In genomic region chr11:93741882-93742226, GRCh38 we compare ENCODE assay signal across 8 cellular contexts. TPM values are rescaled to one million over a fixed set of nuclear protein-coding genes. Genes with fewer than 3 reads are reported as not detected.
A peak's percentile ranks its signal among the peaks of the same experiment; 100 is the strongest.
DNase-seq lines count a peak whose midpoint lies in the region; ATAC-seq and TF ChIP-seq lines count a peak whose summit lies in the region.

No MANE protein-coding gene starts in this region.

- no peak for TF ChIP-seq POLR2A in testis (IDR thresholded peaks at IDR 0.05)

- H3K4me1 ChIP-seq in left lung (peaks cover 7 to 54% of the 10 kb centered on the region in 2 donors), testis (peaks cover 25% of the 10 kb centered on the region)

- H3K27ac ChIP-seq in left lung: peak overlapping the region; percentile 93 to 94
- peak overlapping the region; percentile 79 to 96 for H3K27ac ChIP-seq in testis

- peaks cover 38% of the 10 kb centered on the region for H3K4me1 Mint-ChIP-seq in activated CD4-positive, alpha-beta T cell treated with anti-CD3 and anti-CD28 coated beads, Interleukin-2, amount 10 ng/mL, durations not matched to agents 24 days and 14 days

- TF ChIP-seq CTCF in left lung (IDR thresholded peaks at IDR 0.05) (no peak), testis (IDR thresholded peaks at IDR 0.05) (no peak)

- H3K27me3 Mint-ChIP-seq in activated CD4-positive, alpha-beta T cell treated with anti-CD3 and anti-CD28 coated beads, Interleukin-2, amount 10 ng/mL, durations not matched to agents 24 days and 14 days: no peaks in the 10 kb centered on the region

- ATAC-seq in HG02759 (IDR thresholded peaks at IDR 0.05; ENCODE audit: unreplicated experiment): peak; percentile 12
- ATAC-seq in left lung: peak; percentile 65

- no peak for DNase-seq in activated CD4-positive, alpha-beta T cell treated with anti-CD3 and anti-CD28 coated beads, Interleukin-2, amount 10 ng/mL, durations not matched to agents 24 days and 14 days
- DNase-seq in activated CD4-positive, alpha-beta T cell treated with anti-CD3 and anti-CD28 coated beads for 1 hour: no peak
- DNase-seq in NCI-H69 (lab: John Stamatoyannopoulos, UW) (peak; percentile 76), cerebellar cortex (ENCODE audit: low spot score) (peak; percentile 68), left lung (peak in 1 of 2 donors; percentile 43), testis (no peak), ecto neural progenitor cell (ENCODE audit: low spot score) (no peak)

- peaks cover 47% of the 10 kb centered on the region for H3K36me3 Mint-ChIP-seq in activated CD4-positive, alpha-beta T cell treated with anti-CD3 and anti-CD28 coated beads, Interleukin-2, amount 10 ng/mL, durations not matched to agents 24 days and 14 days (ENCODE audit: low read depth)

- WGBS in testis, 2 donors: 1% methylated on average over 8 of the region's 8 CpGs

- no peaks in the 10 kb centered on the region for H3K9me3 Mint-ChIP-seq in activated CD4-positive, alpha-beta T cell treated with anti-CD3 and anti-CD28 coated beads, Interleukin-2, amount 10 ng/mL, durations not matched to agents 24 days and 14 days

- H3K4me3 Mint-ChIP-seq in activated CD4-positive, alpha-beta T cell treated with anti-CD3 and anti-CD28 coated beads, Interleukin-2, amount 10 ng/mL, durations not matched to agents 24 days and 14 days: peak overlapping the region; percentile 100

- H3K27me3 ChIP-seq in left lung (no peaks in the 10 kb centered on the region), testis (no peaks in the 10 kb centered on the region)

- intact Hi-C loops in activated CD4-positive, alpha-beta T cell treated with anti-CD3 and anti-CD28 coated beads, Interleukin-2, amount 10 ng/mL, durations not matched to agents 24 days and 14 days (cut with micrococcal nuclease): loop anchor here (1.0 to 5.0 kb wide), 6 partner anchors 42 to 751 kb away; partner anchors contain the start of genes ANKRD49, CEP295, MED17 and MRE11
- intact Hi-C loops in left lung (cut with DNase I) (no loop called here), testis (cut with DNase I; ENCODE audit: low total_unique reads) (no loop called here)

- peak overlapping the region; percentile 59 to 71 for H3K4me3 ChIP-seq in left lung
- peak overlapping the region; percentile 77 to 92 for H3K4me3 ChIP-seq in testis

- H3K9me3 ChIP-seq in left lung (no peaks in the 10 kb centered on the region), testis (no peaks in the 10 kb centered on the region)

- H3K27ac Mint-ChIP-seq in activated CD4-positive, alpha-beta T cell treated with anti-CD3 and anti-CD28 coated beads, Interleukin-2, amount 10 ng/mL, durations not matched to agents 24 days and 14 days: peak overlapping the region; percentile 99

- peaks cover 0 to 35% of the 10 kb centered on the region in 2 donors for H3K36me3 ChIP-seq in left lung
- H3K36me3 ChIP-seq in testis (ENCODE audit: low read depth, missing control alignments): no peaks in the 10 kb centered on the region

RNA-seq across cellular contexts. Expression of gene C11orf54, which starts 0.4 kb away (rescaled TPM):
- 21.6 and 22.2 TPM in 2 replicates for total RNA-seq in activated CD4-positive, alpha-beta T cell treated with anti-CD3 and anti-CD28 coated beads, Interleukin-2, amount 10 ng/mL, durations not matched to agents 24 days and 14 days
- total RNA-seq in left lung: 10 to 100 TPM; 21.7 to 27.2 TPM
- 10 to 100 TPM; 28.5 to 49.5 TPM for total RNA-seq in testis
- 32.6 TPM for polyA plus RNA-seq in testis (ENCODE audit: insufficient read depth, low read depth, low replicate concordance)

RNA-seq across cellular contexts. Expression of gene TAF1D, which starts 0.6 kb away (rescaled TPM):
- 328 and 342 TPM in 2 replicates for total RNA-seq in activated CD4-positive, alpha-beta T cell treated with anti-CD3 and anti-CD28 coated beads, Interleukin-2, amount 10 ng/mL, durations not matched to agents 24 days and 14 days
- total RNA-seq in left lung: 100 to 1,000 TPM in 1 of 2 donors, 10 to 100 TPM in 1; 78.9 to 104 TPM
- 10 to 100 TPM; 70.3 to 88.5 TPM for total RNA-seq in testis
- 24.0 TPM for polyA plus RNA-seq in testis (ENCODE audit: insufficient read depth, low read depth, low replicate concordance)

RNA-seq across cellular contexts. Expression of gene MED17, which starts 42.2 kb away (rescaled TPM):
- 48.5 and 55.1 TPM in 2 replicates for total RNA-seq in activated CD4-positive, alpha-beta T cell treated with anti-CD3 and anti-CD28 coated beads, Interleukin-2, amount 10 ng/mL, durations not matched to agents 24 days and 14 days
- total RNA-seq in left lung (10 to 100 TPM; 26.3 to 29.4 TPM), testis (10 to 100 TPM; 23.2 to 29.8 TPM)
- polyA plus RNA-seq in testis (ENCODE audit: insufficient read depth, low read depth, low replicate concordance): 22.4 TPM

Comparison
In these comparisons a context has a peak if more than half of its experiments do, and no peak if none do; other contexts are left out.
1. DNase-seq: peak in NCI-H69 (single experiment) and cerebellar cortex (single experiment); none in activated CD4-positive, alpha-beta T cell treated with anti-CD3 and anti-CD28 coated beads, Interleukin-2, amount 10 ng/mL, durations not matched to agents 24 days and 14 days (single experiment), activated CD4-positive, alpha-beta T cell treated with anti-CD3 and anti-CD28 coated beads for 1 hour (single experiment), testis (single experiment) and ecto neural progenitor cell (single experiment).